ENCODE assay signal across 8 cellular contexts in the genomic region with DNA sequence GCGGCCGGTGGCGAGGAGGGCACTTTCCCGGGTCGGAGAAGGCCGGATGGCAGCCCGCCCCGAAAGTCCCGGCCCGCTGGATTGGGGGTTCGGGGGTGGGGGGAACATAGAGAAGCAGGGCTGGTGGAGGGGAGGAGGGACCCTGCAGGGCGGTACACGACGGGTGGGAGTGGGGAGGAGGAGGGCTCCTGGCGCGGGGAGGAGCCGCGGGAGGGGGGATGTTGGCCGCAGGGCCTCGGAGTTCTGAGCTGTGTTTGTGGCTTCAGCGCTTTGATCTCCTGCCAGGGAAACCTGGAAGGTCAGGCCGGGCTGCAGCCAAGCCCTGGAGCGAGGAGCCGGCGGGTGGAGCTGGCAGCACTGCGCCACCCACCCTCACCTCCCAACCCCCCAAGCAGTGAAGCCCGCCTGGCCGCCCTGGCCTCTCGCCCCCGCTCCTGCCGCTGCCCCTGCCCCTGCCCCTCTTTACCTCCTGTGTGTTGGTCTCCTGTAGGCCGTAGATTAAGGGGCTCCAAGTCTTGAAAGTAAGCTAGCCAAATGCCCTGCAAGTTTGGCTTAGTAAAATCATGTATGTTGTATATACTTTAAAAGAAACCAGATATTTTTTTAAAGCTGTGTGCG. TPM values are rescaled to one million over a fixed set of nuclear protein-coding genes. Genes with fewer than 3 reads are reported as not detected.
DNase-seq lines count a peak whose midpoint lies in the region; ATAC-seq, FAIRE-seq and TF ChIP-seq lines count a peak whose summit lies in the region.

No MANE protein-coding gene starts in this region.

- H3K4me1 ChIP-seq in gastrocnemius medialis: peaks cover 19 to 23% of the 10 kb centered on the region in 2 donors

- in situ Hi-C loops in Caki2 (cut with HindIII; ENCODE audit: low pct_unique_long_range_greater_than_20kb, low sequenced_read_pairs) (no loop called here), gastrocnemius medialis (cut with MboI; ENCODE audit: low sequenced_read_pairs in 4 of 4) (loop anchor here (25.0 kb wide), 1 partner anchor 418 kb away; no protein-coding TSS in a partner anchor)

- H3K9me3 ChIP-seq in iPS-18c (ENCODE audit: control insufficient read depth, insufficient read depth, low read length) (no peaks in the 10 kb centered on the region), gastrocnemius medialis (no peaks in the 10 kb centered on the region)

- H3K36me3 ChIP-seq in bronchial epithelial cell (ENCODE audit: control insufficient read depth, insufficient read depth, low read length) (no peaks in the 10 kb centered on the region), gastrocnemius medialis (no peaks in the 10 kb centered on the region)

- no peak for TF ChIP-seq POLR2A in gastrocnemius medialis (IDR thresholded peaks at IDR 0.05)

- H3K27me3 ChIP-seq in bronchial epithelial cell (ENCODE audit: control insufficient read depth, insufficient read depth, low read length) (no peaks in the 10 kb centered on the region), gastrocnemius medialis (no peaks in the 10 kb centered on the region)

- no peak for TF ChIP-seq CTCF in bronchial epithelial cell (IDR thresholded peaks at IDR 0.05; ENCODE audit: insufficient read depth, low read length, severe bottlenecking)
- no peak for TF ChIP-seq CTCF in gastrocnemius medialis (IDR thresholded peaks at IDR 0.05 in 4 of 5, conservative IDR thresholded peaks at IDR 0.05 in 1 of 5)

- peak; percentile 84 for DNase-seq in Caki2 (ENCODE audit: low read depth)
- peak; percentile 82 for DNase-seq in NCI-H1105 treated with DMSO at 0.1 percent for 48 hours (lab: John Stamatoyannopoulos, UW)
- peak; percentile 27 for DNase-seq in bronchial epithelial cell (ENCODE audit: low read depth)
- DNase-seq in gastrocnemius medialis: peak; percentile 64 to 82
- DNase-seq in amniotic stem cell (lab: John Stamatoyannopoulos, UW): no peak
- no peak for DNase-seq in activated effector memory CD4-positive, alpha-beta T cell treated with anti-CD3 and anti-CD28 coated beads, Interleukin-2, amount 50 U/mL, for 16 hours

- ATAC-seq in gastrocnemius medialis: peak; percentile 69 to 77
- ATAC-seq in GM19023 (IDR thresholded peaks at IDR 0.05; ENCODE audit: unreplicated experiment): no peak

- H3K4me3 ChIP-seq in bronchial epithelial cell (ENCODE audit: low read depth, low read length) (peak overlapping the region; percentile 34), iPS-18c (ENCODE audit: insufficient read depth, low read depth, low read length) (peak overlapping the region; percentile 46; the same call in 1 of the 2 replicates), gastrocnemius medialis (peak overlapping the region; percentile 51 to 70 (median 58))

- peak overlapping the region; percentile 69 to 83 (median 80) for H3K27ac ChIP-seq in gastrocnemius medialis

- FAIRE-seq in bronchial epithelial cell (lab: Jason Lieb, UNC): no peak

- intact Hi-C loops in gastrocnemius medialis (cut with DNase I; ENCODE audit: low total_unique reads): loop anchor here (1.0 to 10.0 kb wide), 3 partner anchors 51 to 426 kb away; partner anchors contain the start of gene XBP1

RNA-seq across cellular contexts. Expression of gene C22orf31, which starts 30.9 kb away (rescaled TPM):
- total RNA-seq in Caki2 (2014; rRNA removed; shearing (Covaris generic); ENCODE audit: low replicate concordance): not detected in 2 replicates
- total RNA-seq in bronchial epithelial cell: not detected in 2 replicates
- not detected for total RNA-seq in gastrocnemius medialis

RNA-seq across cellular contexts. Expression of gene KREMEN1, which starts 42.1 kb away (rescaled TPM):
- total RNA-seq in Caki2 (2014; rRNA removed; shearing (Covaris generic); ENCODE audit: low replicate concordance): 4.8 and 8.4 TPM in 2 replicates
- total RNA-seq in bronchial epithelial cell (5.8 and 15.9 TPM in 2 replicates), gastrocnemius medialis (10 to 100 TPM in 3 of 4 donors, 1 to 10 TPM in 1; 7.5 to 35.8 (median 15.4) TPM)

Comparison
In these comparisons a context has a peak if more than half of its experiments do, and no peak if none do; other contexts are left out.
1. DNase-seq: peak in Caki2 (single experiment), NCI-H1105 treated with DMSO at 0.1 percent for 48 hours (single experiment), bronchial epithelial cell (single experiment) and gastrocnemius medialis (2 of 2); none in amniotic stem cell (single experiment) and activated effector memory CD4-positive, alpha-beta T cell treated with anti-CD3 and anti-CD28 coated beads, Interleukin-2, amount 50 U/mL, for 16 hours (single experiment).
2. Peak in every context shown above with its lines, with median percentiles within 50 percentile points of each other: H3K4me3 ChIP-seq.